ENCODE assay signal across 1 cellular context in genomic region chr3:14209596-14210280, GRCh38.
TF ChIP-seq lines count a peak whose summit lies in the region.

No MANE protein-coding gene starts in this region.

TF ChIP-seq in K562, 482 proteins besides CTCF, POLR2A, EP300 and RAD21:
- TF ChIP-seq ETV5 (CRISPR knock-in tag; IDR thresholded peaks at IDR 0.05; ENCODE audit: low read depth) (0 out of 2 replicates have a peak, but pooled peaks have one; percentile 25), MYNN (IDR thresholded peaks at IDR 0.05) (peak; percentile 83; the same call in 1 of the 2 replicates), MYNN (CRISPR knock-in tag; IDR thresholded peaks at IDR 0.05) (peak; percentile 69; the same call in 1 of the 2 replicates), NEUROD1 (IDR thresholded peaks at IDR 0.05; ENCODE audit: borderline replicate concordance, low read depth, low read length, partially characterized antibody) (no peak), ZNF197 (CRISPR knock-in tag; IDR thresholded peaks at IDR 0.05; ENCODE audit: low read depth) (no peak), ZNF740 (CRISPR knock-in tag; IDR thresholded peaks at IDR 0.05) (0 out of 2 replicates have a peak, but pooled peaks have one; percentile 24), ZNF740 (tag; IDR thresholded peaks at IDR 0.05) (no peak), PCBP1 (IDR thresholded peaks at IDR 0.05; ENCODE audit: low read depth, low read length, poor library complexity, severe bottlenecking) (no peak)
